ENCODE assay signal across 16 cellular contexts in the genomic region with DNA sequence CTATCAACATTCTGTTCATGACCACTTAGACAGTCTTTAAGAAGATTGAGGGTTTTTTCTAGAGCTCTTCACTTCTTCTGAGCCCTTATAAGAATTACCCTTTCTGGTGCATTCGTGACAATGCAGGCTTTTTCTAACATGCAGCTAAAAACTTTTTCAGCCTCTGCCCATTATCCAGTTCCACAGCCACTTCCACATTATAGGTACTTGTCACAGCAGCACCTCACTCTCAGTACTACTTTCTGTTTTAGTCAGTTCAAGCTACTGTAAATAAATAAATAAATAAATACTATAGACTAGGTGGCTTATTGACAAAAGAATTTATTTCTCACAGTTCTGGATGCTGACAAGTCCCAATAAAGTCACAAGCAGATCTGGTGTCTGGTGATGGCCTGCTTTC.
DNase-seq lines count a peak whose midpoint lies in the region; ATAC-seq, FAIRE-seq and TF ChIP-seq lines count a peak whose summit lies in the region.
"Had no signal": no experiment of that assay in that cellular context is flagged by ENCODE, and none has a peak within 500 bp of the region (broad histone marks: within the 10 kb centered on the region; RNA-seq: fewer than 3 reads in every experiment).

No MANE protein-coding gene starts in this region.

- H3K4me3 ChIP-seq in GM12878 (no peak overlapping the region), Karpas-422 (ENCODE audit: low read length) (no peak overlapping the region)
- H3K4me3 ChIP-seq: tibial artery had no signal

- H3K9me3 ChIP-seq in GM12878 (replicated peaks; ENCODE audit: control insufficient read depth, insufficient read depth, low read length): no peaks in the 10 kb centered on the region
- H3K9me3 ChIP-seq in Karpas-422 (ENCODE audit: low read length): no peaks in the 10 kb centered on the region
- H3K9me3 ChIP-seq: tibial artery had no signal

- H3K79me2 ChIP-seq in GM12878 (ENCODE audit: control insufficient read depth, insufficient read depth, low read length) (no peaks in the 10 kb centered on the region), Karpas-422 (ENCODE audit: low read length) (no peaks in the 10 kb centered on the region)

- TF ChIP-seq CTCF in GM12878 (IDR thresholded peaks at IDR 0.05 in 2 of 3, conservative IDR thresholded peaks at IDR 0.05 in 1 of 3; ENCODE audit: control insufficient read depth in 2 of 3, extremely low read depth in 1 of 3, insufficient read depth in 1 of 3, low read depth in 3 of 3, low read length in 3 of 3) (no peak), HFFc6 (IDR thresholded peaks at IDR 0.05) (no peak)

- H3K36me3 Mint-ChIP-seq in HFFc6 (ENCODE audit: low read depth): no peaks in the 10 kb centered on the region
- H3K36me3 Mint-ChIP-seq in activated naive CD8-positive, alpha-beta T cell treated with anti-CD3 and anti-CD28 coated beads for 36 hours: no peaks in the 10 kb centered on the region
- H3K36me3 Mint-ChIP-seq: activated naive CD4-positive, alpha-beta T cell treated with anti-CD3 and anti-CD28 coated beads, Interleukin-2, amount 50 U/mL, for 24 hours; CD4-positive, CD25-positive, alpha-beta regulatory T cell had no signal

- peak; percentile 76 for FAIRE-seq in GM12878 (lab: Jason Lieb, UNC)

- no peaks in the 10 kb centered on the region for H3K27me3 Mint-ChIP-seq in HFFc6 (ENCODE audit: insufficient read depth)
- no peaks in the 10 kb centered on the region for H3K27me3 Mint-ChIP-seq in activated naive CD8-positive, alpha-beta T cell treated with anti-CD3 and anti-CD28 coated beads for 36 hours
- H3K27me3 Mint-ChIP-seq: activated naive CD4-positive, alpha-beta T cell treated with anti-CD3 and anti-CD28 coated beads, Interleukin-2, amount 50 U/mL, for 24 hours; CD4-positive, CD25-positive, alpha-beta regulatory T cell had no signal

- POLR2A ChIA-PET in GM12878 (lab: Charles Lee): interaction anchor here (0.5 kb wide), 2 partner anchors 439 to 1066 kb away, joined by 3 read pairs; no protein-coding TSS in a partner anchor

- H3K4me3 Mint-ChIP-seq in HFFc6: no peak overlapping the region
- H3K4me3 Mint-ChIP-seq in activated naive CD8-positive, alpha-beta T cell treated with anti-CD3 and anti-CD28 coated beads for 36 hours: no peak overlapping the region
- H3K4me3 Mint-ChIP-seq: activated naive CD4-positive, alpha-beta T cell treated with anti-CD3 and anti-CD28 coated beads, Interleukin-2, amount 50 U/mL, for 24 hours; CD4-positive, CD25-positive, alpha-beta regulatory T cell had no signal

- no TSS peak for BruUV-seq in GM12878 (replicated peaks; lab: Mats Ljungman, UMichigan)

- 4% methylated on average over 1 of the region's 1 CpG for WGBS in GM12878 (ENCODE audit: insufficient coverage, insufficient replicate concordance, low lambda C conversion rate, missing lambda C conversion rate)

- no peaks in the 10 kb centered on the region for H4K20me1 ChIP-seq in GM12878 (ENCODE audit: control insufficient read depth, insufficient read depth)
- no peaks in the 10 kb centered on the region for H4K20me1 ChIP-seq in Karpas-422 (ENCODE audit: insufficient read depth, low read depth, low read length)

- H3K36me3 ChIP-seq in GM12878 (ENCODE audit: control insufficient read depth in 2 of 2, insufficient read depth in 2 of 2, low read length in 1 of 2) (no peaks in the 10 kb centered on the region), Karpas-422 (ENCODE audit: insufficient read depth, low read length) (no peaks in the 10 kb centered on the region)
- H3K36me3 ChIP-seq: tibial artery had no signal

- peak; percentile 69 for ATAC-seq in GM19043 (IDR thresholded peaks at IDR 0.05; ENCODE audit: low read depth, unreplicated experiment)
- ATAC-seq in GM21723 (IDR thresholded peaks at IDR 0.05; ENCODE audit: unreplicated experiment): peak; percentile 76
- ATAC-seq in HG03066 (IDR thresholded peaks at IDR 0.05; ENCODE audit: low read depth, unreplicated experiment): peak; percentile 70
- ATAC-seq in GM12878: peak; percentile 81

- in situ Hi-C loops in GM12878 (cut with MboI): no loop called here

- peak; percentile 40 for DNase-seq in GM12878 (ENCODE audit: low read depth, low spot score)
- DNase-seq in Karpas-422: no peak
- no peak for DNase-seq in HFFc6
- DNase-seq in activated naive CD8-positive, alpha-beta T cell treated with anti-CD3 and anti-CD28 coated beads for 36 hours: no peak
- DNase-seq: CD4-positive, CD25-positive, alpha-beta regulatory T cell; HCEC 1CT; hippocampal formation; KG1; NCI-H1694; nucleus accumbens; Right ventricle myocardium superior; tibial artery had no signal

- H3K4me2 ChIP-seq in GM12878 (ENCODE audit: control insufficient read depth, insufficient read depth) (no peak overlapping the region), Karpas-422 (ENCODE audit: low read depth, low read length, poor library complexity, severe bottlenecking) (no peak overlapping the region)

- intact Hi-C loops in GM12878 (cut with micrococcal nuclease; ENCODE audit: unreplicated experiment): no loop called here

- SMC1A ChIA-PET in GM12878 (lab: Charles Lee; ENCODE audit: uncharacterized antibody, unreplicated experiment): interaction anchor here (1.2 to 1.6 kb wide), 2 partner anchors 22 to 219 kb away, joined by 3 read pairs; no protein-coding TSS in a partner anchor

- no peaks in the 10 kb centered on the region for H3K4me1 Mint-ChIP-seq in HFFc6 (ENCODE audit: low read depth)
- H3K4me1 Mint-ChIP-seq in activated naive CD8-positive, alpha-beta T cell treated with anti-CD3 and anti-CD28 coated beads for 36 hours: no peaks in the 10 kb centered on the region
- H3K4me1 Mint-ChIP-seq: activated naive CD4-positive, alpha-beta T cell treated with anti-CD3 and anti-CD28 coated beads, Interleukin-2, amount 50 U/mL, for 24 hours; CD4-positive, CD25-positive, alpha-beta regulatory T cell had no signal

- H3K27me3 ChIP-seq in GM12878 (replicated peaks in 1 of 2; ENCODE audit: control insufficient read depth in 2 of 2, insufficient read depth in 2 of 2, low read length in 1 of 2) (no peaks in the 10 kb centered on the region), Karpas-422 (ENCODE audit: low read length) (no peaks in the 10 kb centered on the region)
- H3K27me3 ChIP-seq: tibial artery had no signal

- no peak overlapping the region for H3K27ac Mint-ChIP-seq in HFFc6
- H3K27ac Mint-ChIP-seq in activated naive CD8-positive, alpha-beta T cell treated with anti-CD3 and anti-CD28 coated beads for 36 hours: no peak overlapping the region
- H3K27ac Mint-ChIP-seq: activated naive CD4-positive, alpha-beta T cell treated with anti-CD3 and anti-CD28 coated beads, Interleukin-2, amount 50 U/mL, for 24 hours; CD4-positive, CD25-positive, alpha-beta regulatory T cell had no signal

- CTCF ChIA-PET in GM12878 (lab: Yijun Ruan, JAX): no interaction called here

- 0 out of 4 replicates have a peak, but pooled peaks of 1 of the 2 experiments have one; percentile 29 for TF ChIP-seq EP300 in GM12878 (IDR thresholded peaks at IDR 0.05; ENCODE audit: borderline replicate concordance in 1 of 2, control insufficient read depth in 1 of 2, low read depth in 2 of 2, low read length in 2 of 2)

- no peaks in the 10 kb centered on the region for H3K9me2 ChIP-seq in Karpas-422 (replicated peaks; ENCODE audit: insufficient read depth, low read length)

- H3K9ac ChIP-seq in GM12878 (ENCODE audit: control insufficient read depth, insufficient read depth, low read length) (no peak overlapping the region), Karpas-422 (ENCODE audit: low read length) (no peak overlapping the region)

- H2AFZ ChIP-seq in GM12878 (ENCODE audit: control insufficient read depth, low read depth, low read length): no peak overlapping the region
- H2AFZ ChIP-seq in Karpas-422 (ENCODE audit: low read length): no peak overlapping the region

- RAD21 ChIA-PET in GM12878 (lab: Charles Lee; ENCODE audit: unreplicated experiment): interaction anchor here (1.5 kb wide), 1 partner anchor 249 kb away, joined by 4 read pairs; no protein-coding TSS in a partner anchor

- peaks cover 42% of the 10 kb centered on the region for H3K9me3 Mint-ChIP-seq in HFFc6
- H3K9me3 Mint-ChIP-seq in activated naive CD8-positive, alpha-beta T cell treated with anti-CD3 and anti-CD28 coated beads for 36 hours: no peaks in the 10 kb centered on the region
- H3K9me3 Mint-ChIP-seq: activated naive CD4-positive, alpha-beta T cell treated with anti-CD3 and anti-CD28 coated beads, Interleukin-2, amount 50 U/mL, for 24 hours had no signal

- H3K4me1 ChIP-seq in GM12878 (ENCODE audit: control insufficient read depth, insufficient read depth, low read length): peaks cover 17% of the 10 kb centered on the region
- H3K4me1 ChIP-seq in Karpas-422 (ENCODE audit: low read length): no peaks in the 10 kb centered on the region
- H3K4me1 ChIP-seq: tibial artery had no signal

- H3K27ac ChIP-seq in GM12878 (ENCODE audit: control insufficient read depth, insufficient read depth) (no peak overlapping the region), Karpas-422 (ENCODE audit: low read length) (no peak overlapping the region)
- H3K27ac ChIP-seq: tibial artery had no signal

- no peak for TF ChIP-seq RAD21 in GM12878 (IDR thresholded peaks at IDR 0.05; ENCODE audit: insufficient read depth, low read depth, low read length)

- TF ChIP-seq POLR2A in GM12878 (IDR thresholded peaks at IDR 0.05; ENCODE audit: low read depth, low read length): no peak

TF ChIP-seq in GM12878, 131 proteins besides CTCF, POLR2A, EP300 and RAD21 (continues in another document):
- peak; percentile 38 to 50; a peak in 3 of 4 replicates for TF ChIP-seq IKZF2 (IDR thresholded peaks at IDR 0.05)
- TF ChIP-seq NFYA (IDR thresholded peaks at IDR 0.05; ENCODE audit: borderline replicate concordance, low read depth, low read length): no peak
- peak; percentile 39; the same call in 1 of the 2 replicates for TF ChIP-seq JUNB (IDR thresholded peaks at IDR 0.05)
- TF ChIP-seq NBN (IDR thresholded peaks at IDR 0.05): 0 out of 2 replicates have a peak, but pooled peaks have one; percentile 17
- no peak for TF ChIP-seq SREBF1 (IDR thresholded peaks at IDR 0.05; ENCODE audit: low read length)
- TF ChIP-seq BCL11A (IDR thresholded peaks at IDR 0.05; ENCODE audit: low read depth, low read length): peak; percentile 59; the same call in 1 of the 2 replicates
